Comparison of ENCODE assay signal across 9 cellular contexts in genomic region chr11:189843-190311, GRCh38. TPM values are rescaled to one million over a fixed set of nuclear protein-coding genes. Genes with fewer than 3 reads are reported as not detected.
DNase-seq lines count a peak whose midpoint lies in the region; ATAC-seq, FAIRE-seq and TF ChIP-seq lines count a peak whose summit lies in the region.
"Not testable (repeated sequence)": the region's sequence is repeated elsewhere in the genome, so short reads cannot be mapped to it uniquely, and the experiment has no call there.
"Had no signal": no experiment of that assay in that cellular context is flagged by ENCODE, and none has a peak within 500 bp of the region (broad histone marks: within the 10 kb centered on the region; RNA-seq: fewer than 3 reads in every experiment).

No MANE protein-coding gene starts in this region.

- H3K27ac Mint-ChIP-seq in activated naive CD4-positive, alpha-beta T cell treated with anti-CD3 and anti-CD28 coated beads for 36 hours: not testable (repeated sequence)

- not testable (repeated sequence) for H3K4me1 ChIP-seq in A549

- CTCF ChIA-PET in A549 (lab: Yijun Ruan, JAX); activated naive CD4-positive, alpha-beta T cell treated with anti-CD3 and anti-CD28 coated beads for 36 hours (lab: Charles Lee): not testable (repeated sequence)

- WGBS in A549 (ENCODE audit: missing lambda C conversion rate): no CpG with 5 or more reads among the region's 25 CpGs

- H3K4me1 Mint-ChIP-seq in activated naive CD4-positive, alpha-beta T cell treated with anti-CD3 and anti-CD28 coated beads for 36 hours (ENCODE audit: low read depth): not testable (repeated sequence)

- ATAC-seq in A549: peak; percentile 61 to 62; a peak in 5 of 6 replicates
- peak; percentile 68 for ATAC-seq in GM19023 (IDR thresholded peaks at IDR 0.05; ENCODE audit: unreplicated experiment)
- ATAC-seq in HG02588 (IDR thresholded peaks at IDR 0.05; ENCODE audit: unreplicated experiment): peak; percentile 67
- peak; percentile 67 for ATAC-seq in HG03378 (IDR thresholded peaks at IDR 0.05; ENCODE audit: unreplicated experiment)

- not testable (repeated sequence) for H3K9me3 ChIP-seq in A549

- H3K4me3 Mint-ChIP-seq in activated naive CD4-positive, alpha-beta T cell treated with anti-CD3 and anti-CD28 coated beads for 36 hours: not testable (repeated sequence)

- not testable (repeated sequence) for TF ChIP-seq CTCF in A549 (IDR thresholded peaks at IDR 0.05)
- TF ChIP-seq CTCF in WI38 (IDR thresholded peaks at IDR 0.05; ENCODE audit: low read depth, low read length): peak; percentile 11; the same call in 1 of the 2 replicates

- not testable (repeated sequence) for H3K27me3 Mint-ChIP-seq in activated naive CD4-positive, alpha-beta T cell treated with anti-CD3 and anti-CD28 coated beads for 36 hours (ENCODE audit: low read depth)

- DNase-seq in A549 (ENCODE audit: low read depth in 1 of 2, low spot score in 1 of 2): not testable (repeated sequence)
- peak; percentile 67 for DNase-seq in activated naive CD4-positive, alpha-beta T cell treated with anti-CD3 and anti-CD28 coated beads for 36 hours
- DNase-seq in cardiac septum (ENCODE audit: low spot score): peak; percentile 27
- DNase-seq in posterior vena cava (ENCODE audit: low spot score): peak; percentile 66

- TF ChIP-seq POLR2A in A549 (IDR thresholded peaks at IDR 0.05; ENCODE audit: low read length): not testable (repeated sequence)

- not testable (repeated sequence) for H3K27ac ChIP-seq in A549

- not testable (repeated sequence) for H3K36me3 Mint-ChIP-seq in activated naive CD4-positive, alpha-beta T cell treated with anti-CD3 and anti-CD28 coated beads for 36 hours (ENCODE audit: low read depth)

- not testable (repeated sequence) for TF ChIP-seq RAD21 in A549 (conservative IDR thresholded peaks at IDR 0.05 in 1 of 2, IDR thresholded peaks at IDR 0.05 in 1 of 2)

- H3K4me2 ChIP-seq in A549: not testable (repeated sequence)

- H3K9me3 Mint-ChIP-seq in activated naive CD4-positive, alpha-beta T cell treated with anti-CD3 and anti-CD28 coated beads for 36 hours: not testable (repeated sequence)

- POLR2A ChIA-PET in A549 (lab: Yijun Ruan, JAX): not testable (repeated sequence)

- not testable (repeated sequence) for TF ChIP-seq EP300 in A549 (IDR thresholded peaks at IDR 0.05)

- intact Hi-C loops in activated naive CD4-positive, alpha-beta T cell treated with anti-CD3 and anti-CD28 coated beads for 36 hours (cut with micrococcal nuclease); cardiac septum (cut with DNase I); posterior vena cava (cut with DNase I): not testable (repeated sequence)

- not testable (repeated sequence) for H3K4me3 ChIP-seq in A549; WI38 (ENCODE audit: low read depth, low read length)

- FAIRE-seq in A549 (lab: Jason Lieb, UNC): not testable (repeated sequence)

RNA-seq across cellular contexts. Expression of gene SCGB1C1, which starts 3.0 kb away (rescaled TPM):
- polyA plus RNA-seq in A549 (2011; rRNA removed) (not detected in 2 replicates), A549 (2017; fragmentation: RNase III; extraction: RNeasy Plus Mini Kit Qiagen cat#74134 plus additional on column Dnase treatment) (not detected in 3 replicates)
- not detected in 2 replicates for polyA plus RNA-seq in A549 (2012; cell fraction: cytosol; rRNA removed)
- not detected in 2 replicates for polyA plus RNA-seq in A549 (2012; cell fraction: nucleus; rRNA removed)
- polyA minus RNA-seq in A549 (2011; rRNA and poly(A)+ RNA removed): not detected in 2 replicates
- not detected for total RNA-seq in activated naive CD4-positive, alpha-beta T cell treated with anti-CD3 and anti-CD28 coated beads for 36 hours
- total RNA-seq in cardiac septum (not detected), posterior vena cava (not detected)
- total RNA-seq: mononuclear cell had no signal

RNA-seq across cellular contexts. Expression of gene BET1L, which starts 17.3 kb away (rescaled TPM):
- polyA plus RNA-seq in A549 (2011; rRNA removed): 44.5 and 54.0 TPM in 2 replicates
- 38.5 and 53.0 TPM in 2 replicates for polyA plus RNA-seq in A549 (2012; cell fraction: cytosol; rRNA removed)
- 43.9 and 46.5 TPM in 2 replicates for polyA plus RNA-seq in A549 (2012; cell fraction: nucleus; rRNA removed)
- 26.4 to 28.5 TPM (median 28.3 TPM) in 3 replicates for polyA plus RNA-seq in A549 (2017; fragmentation: RNase III; extraction: RNeasy Plus Mini Kit Qiagen cat#74134 plus additional on column Dnase treatment)
- polyA minus RNA-seq in A549 (2011; rRNA and poly(A)+ RNA removed): 52.5 and 55.5 TPM in 2 replicates
- 10 to 100 TPM; 50.4 to 51.6 TPM for total RNA-seq in activated naive CD4-positive, alpha-beta T cell treated with anti-CD3 and anti-CD28 coated beads for 36 hours
- total RNA-seq in cardiac septum: 24.9 TPM
- total RNA-seq in posterior vena cava: 10 to 100 TPM; 37.5 to 39.1 TPM

RNA-seq across cellular contexts. Expression of gene RIC8A, which starts 17.6 kb away (rescaled TPM):
- polyA plus RNA-seq in A549 (2011; rRNA removed) (82.0 and 119 TPM in 2 replicates), A549 (2017; fragmentation: RNase III; extraction: RNeasy Plus Mini Kit Qiagen cat#74134 plus additional on column Dnase treatment) (101 to 111 TPM (median 108 TPM) in 3 replicates)
- polyA plus RNA-seq in A549 (2012; cell fraction: cytosol; rRNA removed): 114 and 132 TPM in 2 replicates
- 220 TPM in 2 replicates for polyA plus RNA-seq in A549 (2012; cell fraction: nucleus; rRNA removed)
- 195 and 239 TPM in 2 replicates for polyA minus RNA-seq in A549 (2011; rRNA and poly(A)+ RNA removed)
- 10 to 100 TPM; 74.9 to 85.0 TPM for total RNA-seq in activated naive CD4-positive, alpha-beta T cell treated with anti-CD3 and anti-CD28 coated beads for 36 hours
- total RNA-seq in cardiac septum (63.4 TPM), posterior vena cava (10 to 100 TPM; 73.8 to 87.5 TPM)

RNA-seq across cellular contexts. Expression of gene SIRT3, which starts 46.3 kb away (rescaled TPM):
- polyA plus RNA-seq in A549 (2011; rRNA removed): 18.4 and 22.3 TPM in 2 replicates
- polyA plus RNA-seq in A549 (2012; cell fraction: cytosol; rRNA removed): 27.2 and 30.8 TPM in 2 replicates
- polyA plus RNA-seq in A549 (2012; cell fraction: nucleus; rRNA removed): 58.0 and 84.3 TPM in 2 replicates
- polyA plus RNA-seq in A549 (2017; fragmentation: RNase III; extraction: RNeasy Plus Mini Kit Qiagen cat#74134 plus additional on column Dnase treatment): 19.2 to 20.8 TPM (median 20.3 TPM) in 3 replicates
- 16.9 and 19.8 TPM in 2 replicates for polyA minus RNA-seq in A549 (2011; rRNA and poly(A)+ RNA removed)
- total RNA-seq in activated naive CD4-positive, alpha-beta T cell treated with anti-CD3 and anti-CD28 coated beads for 36 hours: 10 to 100 TPM; 16.1 to 20.1 TPM
- total RNA-seq in cardiac septum: 27.0 TPM
- total RNA-seq in posterior vena cava: 10 to 100 TPM in 1 of 2 donors, 1 to 10 TPM in 1; 9.1 to 13.3 TPM

RNA-seq across cellular contexts. Expression of gene PSMD13, which starts 46.9 kb away (rescaled TPM):
- polyA plus RNA-seq in A549 (2011; rRNA removed) (144 and 153 TPM in 2 replicates), A549 (2017; fragmentation: RNase III; extraction: RNeasy Plus Mini Kit Qiagen cat#74134 plus additional on column Dnase treatment) (198 to 215 TPM (median 198 TPM) in 3 replicates)
- 153 and 180 TPM in 2 replicates for polyA plus RNA-seq in A549 (2012; cell fraction: cytosol; rRNA removed)
- polyA plus RNA-seq in A549 (2012; cell fraction: nucleus; rRNA removed): 121 and 157 TPM in 2 replicates
- 67.3 and 71.2 TPM in 2 replicates for polyA minus RNA-seq in A549 (2011; rRNA and poly(A)+ RNA removed)
- total RNA-seq in activated naive CD4-positive, alpha-beta T cell treated with anti-CD3 and anti-CD28 coated beads for 36 hours: 100 to 1,000 TPM; 206 to 210 TPM
- total RNA-seq in cardiac septum (87.5 TPM), posterior vena cava (10 to 100 TPM; 83.2 to 89.6 TPM)
